ENCODE assay signal across 8 cellular contexts in genomic region chr10:130111115-130111847, GRCh38. TPM values are rescaled to one million over a fixed set of nuclear protein-coding genes. Genes with fewer than 3 reads are reported as not detected.
A peak's percentile ranks its signal among the peaks of the same experiment; 100 is the strongest.
DNase-seq lines count a peak whose midpoint lies in the region; ATAC-seq and TF ChIP-seq lines count a peak whose summit lies in the region.

No MANE protein-coding gene starts in this region.

- in situ Hi-C loops in IMR-90 (cut with MboI; ENCODE audit: low sequenced_read_pairs) = no loop called here

- H3K18ac ChIP-seq in IMR-90 (ENCODE audit: low read depth, low read length) = no peak overlapping the region

- H3K36me3 Mint-ChIP-seq in activated T-cell treated with anti-CD3 and anti-CD28 coated beads, Interleukin-2, amount 50 U/mL, for 24 hours (ENCODE audit: low read depth) = peaks cover 34% of the 10 kb centered on the region

- peak overlapping the region; percentile 81; the same call in 1 of the 2 replicates for H3K14ac ChIP-seq in IMR-90 (replicated peaks; ENCODE audit: low read depth, low read length)

- H3K4ac ChIP-seq in IMR-90 (ENCODE audit: low read depth, low read length) = no peak overlapping the region; the same call in 1 of the 2 replicates

- H4K8ac ChIP-seq in IMR-90 (ENCODE audit: low read depth in 2 of 2, low read length in 2 of 2) = peak overlapping the region; percentile 65 to 95

- H2BK120ac ChIP-seq in IMR-90 (ENCODE audit: low read depth, low read length) = no peak overlapping the region

- H3K9me3 ChIP-seq in IMR-90 (ENCODE audit: control insufficient read depth, insufficient read depth, low read length) (no peaks in the 10 kb centered on the region), OCI-LY7 (ENCODE audit: low read length) (no peaks in the 10 kb centered on the region), mucosa of rectum (ENCODE audit: control insufficient read depth in 2 of 2, low read length in 2 of 2) (no peaks in the 10 kb centered on the region)

- POLR2A ChIA-PET in IMR-90 (lab: Charles Lee; ENCODE audit: unreplicated experiment) (interaction anchor here (2.3 kb wide), 1 partner anchor 25 kb away, joined by 8 read pairs; the partner anchor contains the start of gene GLRX3), OCI-LY7 (lab: Charles Lee) (interaction anchor here (0.5 to 3.2 kb wide), 10 partner anchors 12 to 40 kb away, joined by 3 to 64 read pairs (median 4); partner anchors contain the start of gene GLRX3)

- BruUV-seq in IMR-90 (replicated peaks; lab: Mats Ljungman, UMichigan) = no TSS peak
- BruUV-seq in OCI-LY7 (replicated peaks; lab: Mats Ljungman, UMichigan) = TSS peak; percentile 90

- H3K27me3 ChIP-seq in IMR-90 (ENCODE audit: control insufficient read depth, insufficient read depth, low read length) = no peaks in the 10 kb centered on the region
- no peaks in the 10 kb centered on the region for H3K27me3 ChIP-seq in mucosa of rectum (ENCODE audit: control insufficient read depth in 2 of 2, insufficient read depth in 2 of 2, low read length in 2 of 2)

- H3K9ac ChIP-seq in IMR-90 (ENCODE audit: low read depth, low read length) (peak overlapping the region; percentile 60), mucosa of rectum (ENCODE audit: low read depth in 1 of 2, low read length in 2 of 2) (peak overlapping the region; percentile 79 to 96)

- no peak overlapping the region for H4K5ac ChIP-seq in IMR-90 (ENCODE audit: low read depth, low read length)

- no peaks in the 10 kb centered on the region for H3K9me2 ChIP-seq in OCI-LY7 (ENCODE audit: insufficient read depth, low read length)

- intact Hi-C loops in IMR-90 (cut with micrococcal nuclease) (loop anchor here (1.0 to 5.0 kb wide), 4 partner anchors 25 to 644 kb away; partner anchors contain the start of genes GLRX3 and MGMT), OCI-LY7 (cut with micrococcal nuclease; ENCODE audit: unreplicated experiment) (loop anchor here (1.0 kb wide), 1 partner anchor 25 kb away; the partner anchor contains the start of gene GLRX3)

- no peak for TF ChIP-seq RAD21 in IMR-90 (IDR thresholded peaks at IDR 0.05; ENCODE audit: low read length)

- peaks cover 6% of the 10 kb centered on the region for H3K9me1 ChIP-seq in IMR-90 (ENCODE audit: insufficient read depth, low read length)

- peak overlapping the region; percentile 70 for H3K4me2 ChIP-seq in IMR-90 (ENCODE audit: low read depth, low read length)
- H3K4me2 ChIP-seq in OCI-LY7 (ENCODE audit: low read length) = peak overlapping the region; percentile 98

- peak overlapping the region; percentile 74 for H2AK9ac ChIP-seq in IMR-90 (replicated peaks; ENCODE audit: low read depth, low read length, poor library complexity)

- H4K20me1 ChIP-seq in IMR-90 (ENCODE audit: insufficient read depth, low read length) = no peaks in the 10 kb centered on the region
- peaks cover 10% of the 10 kb centered on the region; the same call in 1 of the 2 replicates for H4K20me1 ChIP-seq in OCI-LY7 (ENCODE audit: insufficient read depth, low read length)

- no peak overlapping the region for H4K91ac ChIP-seq in IMR-90 (ENCODE audit: insufficient read depth, low read depth, low read length)

- H2AK5ac ChIP-seq in IMR-90 (ENCODE audit: low read depth, low read length) = no peak overlapping the region

- DNase-seq in DMS153 (lab: John Stamatoyannopoulos, UW) (peak; percentile 96), IMR-90 (peak; percentile 97), OCI-LY7 (ENCODE audit: low spot score) (peak; percentile 98), erythroblast (lab: John Stamatoyannopoulos, UW) (peak; percentile 97)
- peak; percentile 92 for DNase-seq in activated T-cell treated with anti-CD3 and anti-CD28 coated beads, Interleukin-2, amount 50 U/mL, for 24 hours
- DNase-seq in stimulated activated CD8-positive, alpha-beta memory T cell treated with anti-CD3 and anti-CD28 coated beads, Interleukin-4, amount 100 ng/mL, for 4 hours (ENCODE audit: low read depth in 2 of 2, low spot score in 1 of 2) = peak; percentile 82 to 92

- no peak for TF ChIP-seq CTCF in IMR-90 (conservative IDR thresholded peaks at IDR 0.05; ENCODE audit: low read depth, low read length)
- TF ChIP-seq CTCF in OCI-LY7 (conservative IDR thresholded peaks at IDR 0.05; ENCODE audit: low read length) = no peak

- H2AFZ ChIP-seq in IMR-90 (replicated peaks; ENCODE audit: low read length, poor library complexity) = peak overlapping the region; percentile 100
- H2AFZ ChIP-seq in OCI-LY7 (ENCODE audit: low read length) = peak overlapping the region; percentile 58

- TF ChIP-seq POLR2A in IMR-90 (IDR thresholded peaks at IDR 0.05; ENCODE audit: low read depth, low read length) = no peak; the same call in 1 of the 2 replicates
- TF ChIP-seq POLR2A in erythroblast (IDR thresholded peaks at IDR 0.05; ENCODE audit: low read length) = no peak

- H2BK20ac ChIP-seq in IMR-90 (ENCODE audit: low read depth, low read length) = no peak overlapping the region

- no peak overlapping the region for H2BK15ac ChIP-seq in IMR-90 (ENCODE audit: low read depth, low read length)

- H3K23ac ChIP-seq in IMR-90 (ENCODE audit: low read depth, low read length) = peak overlapping the region; percentile 33

- H3K36me3 ChIP-seq in IMR-90 (ENCODE audit: control insufficient read depth, insufficient read depth, low read length) (no peaks in the 10 kb centered on the region), OCI-LY7 (ENCODE audit: insufficient read depth, low read length) (no peaks in the 10 kb centered on the region; the same call in 1 of the 2 replicates), mucosa of rectum (ENCODE audit: control insufficient read depth in 2 of 2, insufficient read depth in 2 of 2, low read length in 2 of 2) (no peaks in the 10 kb centered on the region)

- H3K79me1 ChIP-seq in IMR-90 (ENCODE audit: low read depth in 1 of 2, low read length in 2 of 2) = peaks cover 7 to 33% of the 10 kb centered on the region in 2 experiments

- no peaks in the 10 kb centered on the region for H3K9me3 Mint-ChIP-seq in activated T-cell treated with anti-CD3 and anti-CD28 coated beads, Interleukin-2, amount 50 U/mL, for 24 hours

- CTCF ChIA-PET in IMR-90 (lab: Yijun Ruan, JAX) = interaction anchor here (0.9 to 2.5 kb wide), 5 partner anchors 12 to 69 kb away, joined by 3 to 10 read pairs (median 3); no protein-coding TSS in a partner anchor
- CTCF ChIA-PET in OCI-LY7 (lab: Charles Lee; ENCODE audit: unreplicated experiment) = interaction anchor here (0.5 to 1.4 kb wide), 3 partner anchors 17 to 27 kb away, joined by 3 to 5 read pairs (median 4); partner anchors contain the start of gene GLRX3

- ATAC-seq in GM21529 (IDR thresholded peaks at IDR 0.05; ENCODE audit: unreplicated experiment) = peak; percentile 85
- peak; percentile 88 for ATAC-seq in IMR-90 (ENCODE audit: low read depth)

- 6% methylated on average over 6 of the region's 49 CpGs; no CpG with 5 or more reads in 1 of the 2 experiments for WGBS in IMR-90 (ENCODE audit: extremely low coverage in 2 of 2, insufficient read length in 1 of 2), 2 experiments

- H3K4me1 ChIP-seq in IMR-90 (ENCODE audit: control insufficient read depth, insufficient read depth, low read length) (no peaks in the 10 kb centered on the region), OCI-LY7 (ENCODE audit: insufficient read depth, low read length, poor library complexity, severe bottlenecking) (peaks cover 36% of the 10 kb centered on the region), mucosa of rectum (ENCODE audit: control insufficient read depth in 2 of 2, insufficient read depth in 2 of 2, low read length in 2 of 2) (peaks cover 12 to 14% of the 10 kb centered on the region in 2 donors)

- peak overlapping the region; percentile 99 for H3K4me3 Mint-ChIP-seq in activated T-cell treated with anti-CD3 and anti-CD28 coated beads, Interleukin-2, amount 50 U/mL, for 24 hours

- peaks cover 28% of the 10 kb centered on the region for H3K79me2 ChIP-seq in OCI-LY7 (ENCODE audit: insufficient read depth, low read depth, low read length)

- H3K27ac Mint-ChIP-seq in activated T-cell treated with anti-CD3 and anti-CD28 coated beads, Interleukin-2, amount 50 U/mL, for 24 hours = peak overlapping the region; percentile 100

- H3K4me1 Mint-ChIP-seq in activated T-cell treated with anti-CD3 and anti-CD28 coated beads, Interleukin-2, amount 50 U/mL, for 24 hours (ENCODE audit: low read depth) = peaks cover 51% of the 10 kb centered on the region

- peak overlapping the region; percentile 45 for H3K56ac ChIP-seq in IMR-90 (ENCODE audit: extremely low read depth, insufficient read depth, low read length)

- H3K4me3 ChIP-seq in IMR-90 (ENCODE audit: insufficient read depth, low read depth, low read length) (peak overlapping the region; percentile 71), OCI-LY7 (ENCODE audit: low read depth, low read length, poor library complexity, severe bottlenecking) (peak overlapping the region; percentile 95), mucosa of rectum (ENCODE audit: low read length in 2 of 2) (peak overlapping the region; percentile 99 to 100)

- H3K27me3 Mint-ChIP-seq in activated T-cell treated with anti-CD3 and anti-CD28 coated beads, Interleukin-2, amount 50 U/mL, for 24 hours = no peaks in the 10 kb centered on the region

- dilution Hi-C loops in IMR-90 (cut with HindIII; ENCODE audit: low sequenced_read_pairs, unreplicated experiment) = no loop called here

- H3K27ac ChIP-seq in IMR-90 (ENCODE audit: insufficient read depth, low read length) (peak overlapping the region; percentile 74), OCI-LY7 (ENCODE audit: low read depth, low read length, poor library complexity, severe bottlenecking) (peak overlapping the region; percentile 80), mucosa of rectum (ENCODE audit: low read depth in 2 of 2, low read length in 2 of 2) (peak overlapping the region; percentile 94 to 97)

- peak overlapping the region; percentile 7 for H2BK5ac ChIP-seq in IMR-90 (ENCODE audit: low read depth, low read length, poor library complexity, severe bottlenecking)

RNA-seq across cellular contexts. Expression of gene C10orf143, which starts 0.7 kb away (rescaled TPM):
- total RNA-seq in IMR-90 (2012; rRNA removed) = 0.36 and 0.56 TPM in 2 replicates
- 0.60 and 0.66 TPM in 2 replicates for polyA plus RNA-seq in IMR-90 (2012; rRNA removed)
- polyA plus RNA-seq in IMR-90 (2012; cell fraction: cytosol; rRNA removed) = 0.49 and 0.55 TPM in 2 replicates
- 1.6 and 2.2 TPM in 2 replicates for polyA plus RNA-seq in IMR-90 (2012; cell fraction: nucleus; rRNA removed; ENCODE audit: low replicate concordance)
- total RNA-seq in OCI-LY7 (2014; rRNA removed; shearing (Covaris generic)) = 0.64 and 0.88 TPM in 2 replicates
- 6.1 and 6.4 TPM in 2 replicates for total RNA-seq in OCI-LY7 (2022)

RNA-seq across cellular contexts. Expression of gene GLRX3, which starts 24.9 kb away (rescaled TPM):
- total RNA-seq in IMR-90 (2012; rRNA removed) (78.7 and 96.7 TPM in 2 replicates), OCI-LY7 (2022) (110 and 117 TPM in 2 replicates)
- 81.7 and 83.1 TPM in 2 replicates for polyA plus RNA-seq in IMR-90 (2012; rRNA removed)
- 56.2 and 112 TPM in 2 replicates for polyA plus RNA-seq in IMR-90 (2012; cell fraction: cytosol; rRNA removed)
- polyA plus RNA-seq in IMR-90 (2012; cell fraction: nucleus; rRNA removed; ENCODE audit: low replicate concordance) = 14.8 and 55.3 TPM in 2 replicates
- 60.4 and 83.2 TPM in 2 replicates for total RNA-seq in OCI-LY7 (2014; rRNA removed; shearing (Covaris generic))

Comparison
In these comparisons a context has a peak if more than half of its experiments do, and no peak if none do; other contexts are left out.
1. Peak in every context shown above with its lines: DNase-seq, ATAC-seq, H3K4me3 ChIP-seq and H3K27ac ChIP-seq.